ENCODE assay signal across 1 cellular context in the genomic region with DNA sequence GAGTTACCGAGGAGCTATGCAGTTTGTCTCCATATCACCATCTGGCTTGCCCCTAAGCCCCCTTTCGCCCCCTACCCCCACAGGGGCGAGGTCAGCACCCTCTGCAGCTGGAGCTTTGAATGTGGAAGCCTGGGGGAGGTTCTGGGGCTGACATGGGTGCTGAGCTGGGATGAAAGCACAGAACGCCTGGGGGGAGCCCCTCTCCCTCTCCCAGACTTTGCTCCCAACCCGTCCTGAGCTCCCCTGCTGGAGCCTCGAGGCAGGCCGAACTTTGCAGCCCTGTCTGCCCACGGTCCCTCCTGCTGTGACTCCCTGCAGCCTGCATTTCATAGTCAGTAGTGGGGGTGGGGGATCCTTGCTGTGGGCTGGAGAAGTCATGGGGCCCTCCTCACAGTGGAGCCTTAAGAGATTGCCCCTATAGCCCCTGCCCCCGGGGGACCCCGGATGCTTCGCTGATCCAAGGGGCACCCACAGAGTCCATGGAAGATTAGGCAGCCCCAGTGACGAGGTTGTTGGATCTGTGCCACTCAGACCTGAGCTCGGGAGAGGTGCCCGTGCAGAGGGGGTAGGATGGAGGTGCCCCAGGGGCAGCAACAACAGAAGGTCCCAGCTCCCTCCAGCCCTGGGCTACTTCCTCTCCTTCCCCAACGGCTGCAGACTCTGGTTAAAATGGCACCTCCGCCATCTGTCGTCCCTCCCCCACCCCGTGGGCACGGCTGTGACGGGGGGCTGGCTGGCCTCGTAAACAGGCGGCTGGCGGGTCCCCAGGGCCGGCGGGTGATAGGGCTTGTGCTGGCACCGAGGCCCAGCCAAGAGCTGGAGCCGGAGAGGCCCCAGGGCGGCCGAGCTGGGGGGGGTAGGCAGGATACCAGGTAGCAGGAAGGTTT.
TF ChIP-seq lines count a peak whose summit lies in the region.

No MANE protein-coding gene starts in this region.

TF ChIP-seq in K562, 482 proteins besides CTCF, POLR2A, EP300 and RAD21:
- TF ChIP-seq, protein P1, sequence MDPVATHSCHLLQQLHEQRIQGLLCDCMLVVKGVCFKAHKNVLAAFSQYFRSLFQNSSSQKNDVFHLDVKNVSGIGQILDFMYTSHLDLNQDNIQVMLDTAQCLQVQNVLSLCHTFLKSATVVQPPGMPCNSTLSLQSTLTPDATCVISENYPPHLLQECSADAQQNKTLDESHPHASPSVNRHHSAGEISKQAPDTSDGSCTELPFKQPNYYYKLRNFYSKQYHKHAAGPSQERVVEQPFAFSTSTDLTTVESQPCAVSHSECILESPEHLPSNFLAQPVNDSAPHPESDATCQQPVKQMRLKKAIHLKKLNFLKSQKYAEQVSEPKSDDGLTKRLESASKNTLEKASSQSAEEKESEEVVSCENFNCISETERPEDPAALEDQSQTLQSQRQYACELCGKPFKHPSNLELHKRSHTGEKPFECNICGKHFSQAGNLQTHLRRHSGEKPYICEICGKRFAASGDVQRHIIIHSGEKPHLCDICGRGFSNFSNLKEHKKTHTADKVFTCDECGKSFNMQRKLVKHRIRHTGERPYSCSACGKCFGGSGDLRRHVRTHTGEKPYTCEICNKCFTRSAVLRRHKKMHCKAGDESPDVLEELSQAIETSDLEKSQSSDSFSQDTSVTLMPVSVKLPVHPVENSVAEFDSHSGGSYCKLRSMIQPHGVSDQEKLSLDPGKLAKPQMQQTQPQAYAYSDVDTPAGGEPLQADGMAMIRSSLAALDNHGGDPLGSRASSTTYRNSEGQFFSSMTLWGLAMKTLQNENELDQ (CRISPR knock-in tag; IDR thresholded peaks at IDR 0.05; ENCODE audit: borderline replicate concordance), result no peak
- TF ChIP-seq, protein P2, sequence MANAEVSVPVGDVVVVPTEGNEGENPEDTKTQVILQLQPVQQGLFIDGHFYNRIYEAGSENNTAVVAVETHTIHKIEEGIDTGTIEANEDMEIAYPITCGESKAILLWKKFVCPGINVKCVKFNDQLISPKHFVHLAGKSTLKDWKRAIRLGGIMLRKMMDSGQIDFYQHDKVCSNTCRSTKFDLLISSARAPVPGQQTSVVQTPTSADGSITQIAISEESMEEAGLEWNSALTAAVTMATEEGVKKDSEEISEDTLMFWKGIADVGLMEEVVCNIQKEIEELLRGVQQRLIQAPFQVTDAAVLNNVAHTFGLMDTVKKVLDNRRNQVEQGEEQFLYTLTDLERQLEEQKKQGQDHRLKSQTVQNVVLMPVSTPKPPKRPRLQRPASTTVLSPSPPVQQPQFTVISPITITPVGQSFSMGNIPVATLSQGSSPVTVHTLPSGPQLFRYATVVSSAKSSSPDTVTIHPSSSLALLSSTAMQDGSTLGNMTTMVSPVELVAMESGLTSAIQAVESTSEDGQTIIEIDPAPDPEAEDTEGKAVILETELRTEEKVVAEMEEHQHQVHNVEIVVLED (CRISPR knock-in tag; IDR thresholded peaks at IDR 0.05), result no peak
- TF ChIP-seq NR3C1 (CRISPR knock-in tag; IDR thresholded peaks at IDR 0.05) (no peak), DDX20 (tag; IDR thresholded peaks at IDR 0.05; ENCODE audit: low read depth) (no peak), RBFOX2 (IDR thresholded peaks at IDR 0.05; ENCODE audit: low read depth, low read length) (0 out of 2 replicates have a peak, but pooled peaks have one; percentile 22), PURB (CRISPR knock-in tag; IDR thresholded peaks at IDR 0.05; ENCODE audit: low read depth) (no peak), SMAD3 (CRISPR knock-in tag; conservative IDR thresholded peaks at IDR 0.05) (no peak), FOXA3 (CRISPR knock-in tag; conservative IDR thresholded peaks at IDR 0.05 in 1 of 2, IDR thresholded peaks at IDR 0.05 in 1 of 2) (no peak), VEZF1 (CRISPR knock-in tag; IDR thresholded peaks at IDR 0.05) (0 out of 2 replicates have a peak, but pooled peaks have one; percentile 24), MAFK (IDR thresholded peaks at IDR 0.05; ENCODE audit: low read length) (no peak)
